Comparison of ENCODE assay signal across 17 cellular contexts in genomic region chr22:37095113-37095512, GRCh38. TPM values are rescaled to one million over a fixed set of nuclear protein-coding genes. Genes with fewer than 3 reads are reported as not detected.
DNase-seq lines count a peak whose midpoint lies in the region.
"Had no signal": no experiment of that assay in that cellular context is flagged by ENCODE, and none has a peak within 500 bp of the region (broad histone marks: within the 10 kb centered on the region; RNA-seq: fewer than 3 reads in every experiment).

No MANE protein-coding gene starts in this region.

- H3K27me3 ChIP-seq in MG63 = peaks cover 4% of the 10 kb centered on the region; the same call in 1 of the 2 replicates
- H3K27me3 ChIP-seq: vagina had no signal

- H3K4me1 Mint-ChIP-seq in activated T-cell treated with anti-CD3 and anti-CD28 coated beads, Interleukin-2, amount 50 U/mL, for 24 hours (ENCODE audit: low read depth) = peaks cover 39% of the 10 kb centered on the region

- H3K36me3 Mint-ChIP-seq in activated T-cell treated with anti-CD3 and anti-CD28 coated beads, Interleukin-2, amount 50 U/mL, for 24 hours (ENCODE audit: low read depth) = no peaks in the 10 kb centered on the region

- H3K9me3 Mint-ChIP-seq in activated T-cell treated with anti-CD3 and anti-CD28 coated beads, Interleukin-2, amount 50 U/mL, for 24 hours = no peaks in the 10 kb centered on the region
- H3K9me3 Mint-ChIP-seq: CD4-positive, alpha-beta T cell had no signal

- peak overlapping the region; percentile 81 for H3K27ac Mint-ChIP-seq in activated T-cell treated with anti-CD3 and anti-CD28 coated beads, Interleukin-2, amount 50 U/mL, for 24 hours
- H3K27ac Mint-ChIP-seq: CD4-positive, alpha-beta T cell had no signal

- H3K36me3 ChIP-seq in MG63 = no peaks in the 10 kb centered on the region
- H3K36me3 ChIP-seq: vagina had no signal

- H3K4me3 ChIP-seq in MG63 = no peak overlapping the region
- H3K4me3 ChIP-seq: vagina had no signal

- peak; percentile 71 to 74 for DNase-seq in activated CD4-positive, alpha-beta T cell treated with anti-CD3 and anti-CD28 coated beads for 4 hours
- no peak for DNase-seq in activated CD4-positive, alpha-beta T cell treated with anti-CD3 and anti-CD28 coated beads for 1 hour
- peak; percentile 78 for DNase-seq in activated T-cell treated with anti-CD3 and anti-CD28 coated beads, Interleukin-2, amount 50 U/mL, for 24 hours
- peak; percentile 55 to 77 (median 56) for DNase-seq in stimulated activated CD4-positive, alpha-beta T cell treated with anti-CD3 and anti-CD28 coated beads, Interleukin-12 subunit alpha, Interleukin-12 subunit beta, amount 100 ng/mL, for 48 hours (ENCODE audit: low read depth in 2 of 3, low spot score in 1 of 3)
- peak; percentile 83 for DNase-seq in stimulated activated CD8-positive, alpha-beta memory T cell treated with anti-CD3 and anti-CD28 coated beads, Interleukin-4, amount 100 ng/mL, for 48 hours
- no peak for DNase-seq in NCI-H1694 (lab: John Stamatoyannopoulos, UW)
- DNase-seq in MG63 = no peak
- no peak for DNase-seq in AML-193 (lab: John Stamatoyannopoulos, UW)
- DNase-seq: CD4-positive, alpha-beta T cell; head of caudate nucleus; mesendoderm; NCI-H187 treated with DMSO at 0.1 percent for 48 hours; NCI-H526 had no signal

- no peaks in the 10 kb centered on the region for H3K9me3 ChIP-seq in MG63
- H3K9me3 ChIP-seq: vagina had no signal

- H3K27me3 Mint-ChIP-seq in activated T-cell treated with anti-CD3 and anti-CD28 coated beads, Interleukin-2, amount 50 U/mL, for 24 hours = peaks cover 11% of the 10 kb centered on the region

- H3K4me3 Mint-ChIP-seq in activated T-cell treated with anti-CD3 and anti-CD28 coated beads, Interleukin-2, amount 50 U/mL, for 24 hours = peak overlapping the region; percentile 10
- H3K4me3 Mint-ChIP-seq: CD4-positive, alpha-beta T cell had no signal

RNA-seq across cellular contexts. Expression of gene TMPRSS6, which starts 14.4 kb away (rescaled TPM):
- total RNA-seq in MG63 (2014; rRNA removed; shearing (Covaris generic); ENCODE audit: low replicate concordance) = not detected in 2 replicates
- total RNA-seq: A172, Daoy, esophagus mucosa, vagina had no signal

RNA-seq across cellular contexts. Expression of gene KCTD17, which starts 43.6 kb away (rescaled TPM):
- total RNA-seq in MG63 (2014; rRNA removed; shearing (Covaris generic); ENCODE audit: low replicate concordance) = 7.6 and 29.1 TPM in 2 replicates

RNA-seq across cellular contexts. Expression of gene IL2RB, which starts 54.6 kb away (rescaled TPM):
- total RNA-seq in MG63 (2014; rRNA removed; shearing (Covaris generic); ENCODE audit: low replicate concordance) = not detected in 2 replicates
- total RNA-seq: A172, Daoy had no signal

Comparison
In these comparisons a context has a peak if more than half of its experiments do, and no peak if none do; other contexts are left out.
1. DNase-seq: peak in activated CD4-positive, alpha-beta T cell treated with anti-CD3 and anti-CD28 coated beads for 4 hours (2 of 2), activated T-cell treated with anti-CD3 and anti-CD28 coated beads, Interleukin-2, amount 50 U/mL, for 24 hours (single experiment), stimulated activated CD4-positive, alpha-beta T cell treated with anti-CD3 and anti-CD28 coated beads, Interleukin-12 subunit alpha, Interleukin-12 subunit beta, amount 100 ng/mL, for 48 hours (3 of 3) and stimulated activated CD8-positive, alpha-beta memory T cell treated with anti-CD3 and anti-CD28 coated beads, Interleukin-4, amount 100 ng/mL, for 48 hours (single experiment); none in activated CD4-positive, alpha-beta T cell treated with anti-CD3 and anti-CD28 coated beads for 1 hour (single experiment), NCI-H1694 (single experiment), MG63 (single experiment) and AML-193 (0 of 2).